1 cellular context compared by ENCODE assay signal in genomic region chr7:151277631-151278030, GRCh38.
TF ChIP-seq lines count a peak whose summit lies in the region.

No MANE protein-coding gene starts in this region.

TF ChIP-seq in H1, 55 proteins besides CTCF, POLR2A, EP300 and RAD21:
- TF ChIP-seq NANOG (IDR thresholded peaks at IDR 0.05; ENCODE audit: insufficient read depth, low read depth, low read length, poor library complexity, severe bottlenecking) (no peak), SP4 (IDR thresholded peaks at IDR 0.05; ENCODE audit: low read length) (no peak), NRF1 (IDR thresholded peaks at IDR 0.05; ENCODE audit: low read depth, low read length) (no peak), SUZ12 (IDR thresholded peaks at IDR 0.05; ENCODE audit: low read length) (no peak), BCL11A (IDR thresholded peaks at IDR 0.05; ENCODE audit: low read depth in 2 of 2, low read length in 2 of 2) (no peak), USF2 (IDR thresholded peaks at IDR 0.05; ENCODE audit: low read length) (no peak)
